29 cellular contexts compared by ENCODE assay signal in the genomic region with DNA sequence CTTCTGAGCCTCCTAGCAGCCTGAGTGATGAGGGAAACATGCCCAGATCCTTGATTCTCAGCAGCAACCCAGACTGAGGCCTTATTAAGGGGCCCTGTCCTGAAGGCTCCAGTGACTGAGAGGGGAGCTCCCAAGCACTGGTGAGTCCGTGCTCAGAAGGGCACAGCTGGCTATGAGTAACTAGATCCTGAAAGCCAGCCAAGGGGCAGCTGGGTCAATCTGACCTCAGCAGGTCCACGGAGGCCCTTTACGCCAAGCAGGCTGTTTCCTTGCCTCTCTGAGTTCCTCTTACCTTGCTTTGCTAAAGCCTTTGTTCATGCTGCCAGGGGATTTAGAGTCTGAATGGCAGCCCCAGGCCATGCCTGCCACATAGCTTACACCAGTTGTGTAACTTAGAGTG. TPM values are rescaled to one million over a fixed set of nuclear protein-coding genes. Genes with fewer than 3 reads are reported as not detected.
DNase-seq lines count a peak whose midpoint lies in the region; ATAC-seq, FAIRE-seq and TF ChIP-seq lines count a peak whose summit lies in the region.
"Had no signal": no experiment of that assay in that cellular context is flagged by ENCODE, and none has a peak within 500 bp of the region (broad histone marks: within the 10 kb centered on the region; RNA-seq: fewer than 3 reads in every experiment).

No MANE protein-coding gene starts in this region.

- no peaks in the 10 kb centered on the region for H3K36me3 Mint-ChIP-seq in HFFc6 (ENCODE audit: low read depth)
- H3K36me3 Mint-ChIP-seq: activated naive CD8-positive, alpha-beta T cell treated with anti-CD3 and anti-CD28 coated beads, Interleukin-2, amount 10 ng/mL, durations not matched to agents 7 days and 5 days; CD8-positive, alpha-beta T cell had no signal

- FAIRE-seq in RCC 7860 (lab: Jason Lieb, UNC): no peak
- FAIRE-seq: frontal cortex, keratinocyte, small intestine had no signal

- ATAC-seq in GM18858 (IDR thresholded peaks at IDR 0.05; ENCODE audit: unreplicated experiment) (no peak), GM18520 (IDR thresholded peaks at IDR 0.05; ENCODE audit: unreplicated experiment) (no peak)
- ATAC-seq: activated CD8-positive, alpha-beta T cell treated with anti-CD3 and anti-CD28 coated beads, Interleukin-2, amount 10 ng/mL, durations not matched to agents 7 days and 5 days; CD8-positive, alpha-beta T cell; esophagus mucosa; GM23338 had no signal

- no peaks in the 10 kb centered on the region for H3K9me3 Mint-ChIP-seq in HFFc6
- H3K9me3 Mint-ChIP-seq: activated naive CD8-positive, alpha-beta T cell treated with anti-CD3 and anti-CD28 coated beads, Interleukin-2, amount 10 ng/mL, durations not matched to agents 7 days and 5 days; CD8-positive, alpha-beta T cell; central memory CD8-positive, alpha-beta T cell; GM23338 had no signal

- H3K36me3 ChIP-seq in osteoblast (ENCODE audit: insufficient read depth, low read length): no peaks in the 10 kb centered on the region

- peak; percentile 24 for DNase-seq in HFFc6
- peak; percentile 4 for DNase-seq in RCC 7860 (ENCODE audit: low spot score)
- peak; percentile 64 for DNase-seq in fibroblast of mammary gland (ENCODE audit: low read depth)
- DNase-seq in osteoblast (ENCODE audit: insufficient read length, low spot score, missing footprints): peak; percentile 86
- DNase-seq in HuH-7 (ENCODE audit: low spot score): no peak
- no peak for DNase-seq in coronary artery (ENCODE audit: low spot score)
- DNase-seq: activated CD4-positive, CD25-positive, alpha-beta regulatory T cell treated with anti-CD3 and anti-CD28 coated beads, Interleukin-2, amount 50 U/mL, for 72 hours; activated CD8-positive, alpha-beta T cell treated with anti-CD3 and anti-CD28 coated beads, Interleukin-2, amount 10 ng/mL, durations not matched to agents 7 days and 5 days; activated effector memory CD4-positive, alpha-beta T cell treated with anti-CD3 and anti-CD28 coated beads, Interleukin-2, amount 50 U/mL, for 16 hours; activated naive CD8-positive, alpha-beta T cell treated with anti-CD3 and anti-CD28 coated beads, Interleukin-2, amount 10 ng/mL, durations not matched to agents 7 days and 5 days; AML-193; effector CD8-positive, alpha-beta T cell; mammary epithelial cell; NCI-H1048; NCI-H187 treated with DMSO at 0.1 percent for 48 hours; NCI-H748 treated with DMSO at 0.1 percent for 48 hours; nucleus accumbens; OCI-M1; small intestine; stimulated activated CD4-positive, alpha-beta T cell treated with anti-CD3 and anti-CD28 coated beads, Interleukin-1b, Interleukin-23, amount 100 ng/mL, for 48 hours; upper lobe of left lung had no signal

- H3K4me2 ChIP-seq in osteoblast (ENCODE audit: insufficient read depth, low read length): no peak overlapping the region
- H3K4me2 ChIP-seq: GM23338 had no signal

- no peaks in the 10 kb centered on the region for H3K27me3 ChIP-seq in osteoblast (ENCODE audit: insufficient read depth, low read length)
- H3K27me3 ChIP-seq: upper lobe of left lung had no signal

- H3K4me1 ChIP-seq in osteoblast (ENCODE audit: insufficient read depth, low read length): no peaks in the 10 kb centered on the region
- H3K4me1 ChIP-seq: upper lobe of left lung had no signal

- no peaks in the 10 kb centered on the region for H3K79me2 ChIP-seq in osteoblast (ENCODE audit: insufficient read depth, low read length)

- peaks cover 9% of the 10 kb centered on the region for H3K27me3 Mint-ChIP-seq in HFFc6 (ENCODE audit: insufficient read depth)
- H3K27me3 Mint-ChIP-seq: activated naive CD8-positive, alpha-beta T cell treated with anti-CD3 and anti-CD28 coated beads, Interleukin-2, amount 10 ng/mL, durations not matched to agents 7 days and 5 days; central memory CD8-positive, alpha-beta T cell had no signal

- H3K4me3 ChIP-seq in fibroblast of mammary gland (ENCODE audit: control insufficient read depth, low read depth, low read length): no peak overlapping the region
- no peak overlapping the region for H3K4me3 ChIP-seq in osteoblast (ENCODE audit: insufficient read depth, low read length)
- H3K4me3 ChIP-seq in coronary artery: no peak overlapping the region
- H3K4me3 ChIP-seq: GM23338, upper lobe of left lung had no signal

- TF ChIP-seq CTCF in HFFc6 (IDR thresholded peaks at IDR 0.05): no peak
- TF ChIP-seq CTCF in fibroblast of mammary gland (conservative IDR thresholded peaks at IDR 0.05; ENCODE audit: control insufficient read depth, insufficient read depth, low read depth, low read length): no peak
- TF ChIP-seq CTCF in osteoblast (IDR thresholded peaks at IDR 0.05; ENCODE audit: extremely low read depth, low read depth, low read length): no peak
- TF ChIP-seq CTCF in coronary artery (IDR thresholded peaks at IDR 0.05): no peak

- no peaks in the 10 kb centered on the region for H3K4me1 Mint-ChIP-seq in HFFc6 (ENCODE audit: low read depth)
- H3K4me1 Mint-ChIP-seq: activated naive CD8-positive, alpha-beta T cell treated with anti-CD3 and anti-CD28 coated beads, Interleukin-2, amount 10 ng/mL, durations not matched to agents 7 days and 5 days; GM23338 had no signal

- no peaks in the 10 kb centered on the region for H4K20me1 ChIP-seq in osteoblast (ENCODE audit: insufficient read depth, low read length)

- no peak overlapping the region for H3K4me3 Mint-ChIP-seq in HFFc6
- H3K4me3 Mint-ChIP-seq: activated CD8-positive, alpha-beta T cell treated with anti-CD3 and anti-CD28 coated beads, Interleukin-2, amount 10 ng/mL, durations not matched to agents 7 days and 5 days; activated naive CD8-positive, alpha-beta T cell treated with anti-CD3 and anti-CD28 coated beads, Interleukin-2, amount 10 ng/mL, durations not matched to agents 7 days and 5 days; CD8-positive, alpha-beta T cell; central memory CD8-positive, alpha-beta T cell; GM23338 had no signal

- no peaks in the 10 kb centered on the region for H3K9me3 ChIP-seq in osteoblast (ENCODE audit: low read depth, low read length)
- H3K9me3 ChIP-seq: upper lobe of left lung had no signal

- H2AFZ ChIP-seq in osteoblast (ENCODE audit: low read length): no peak overlapping the region
- H2AFZ ChIP-seq: GM23338 had no signal

- no peak overlapping the region for H3K27ac Mint-ChIP-seq in HFFc6
- H3K27ac Mint-ChIP-seq: activated CD8-positive, alpha-beta T cell treated with anti-CD3 and anti-CD28 coated beads, Interleukin-2, amount 10 ng/mL, durations not matched to agents 7 days and 5 days; activated naive CD8-positive, alpha-beta T cell treated with anti-CD3 and anti-CD28 coated beads, Interleukin-2, amount 10 ng/mL, durations not matched to agents 7 days and 5 days; CD8-positive, alpha-beta T cell; GM23338 had no signal

- H3K27ac ChIP-seq in osteoblast (ENCODE audit: low read depth, low read length) (no peak overlapping the region), coronary artery (no peak overlapping the region)
- H3K27ac ChIP-seq: upper lobe of left lung had no signal

RNA-seq across cellular contexts. Expression of gene MIEF1, which starts 19.3 kb away (rescaled TPM):
- 10 to 100 TPM; 26.4 to 32.8 (median 28.7) TPM for total RNA-seq in HFFc6 (2021; fragmentation: NEBNext Ultra II Directional; extraction: Animal tissue kit (Norgen Biotek cat#: 25700))
- total RNA-seq in osteoblast: 21.8 and 23.5 TPM in 2 replicates

RNA-seq across cellular contexts. Expression of gene MGAT3, which starts 26.0 kb away (rescaled TPM):
- total RNA-seq in HFFc6 (2021; fragmentation: NEBNext Ultra II Directional; extraction: Animal tissue kit (Norgen Biotek cat#: 25700)): not detected
- total RNA-seq in osteoblast: under 0.01 TPM in 1 of 2 replicates, not detected in the other

RNA-seq across cellular contexts. Expression of gene ATF4, which starts 37.6 kb away (rescaled TPM):
- total RNA-seq in HFFc6 (2021; fragmentation: NEBNext Ultra II Directional; extraction: Animal tissue kit (Norgen Biotek cat#: 25700)): 100 to 1,000 TPM; 227 to 271 (median 249) TPM
- 494 and 590 TPM in 2 replicates for total RNA-seq in osteoblast

RNA-seq across cellular contexts. Expression of gene RPS19BP1, which starts 49.8 kb away (rescaled TPM):
- total RNA-seq in HFFc6 (2021; fragmentation: NEBNext Ultra II Directional; extraction: Animal tissue kit (Norgen Biotek cat#: 25700)): 10 to 100 TPM; 60.5 to 85.5 (median 75.9) TPM
- total RNA-seq in osteoblast: 25.9 and 34.7 TPM in 2 replicates

Comparison
In these comparisons a context has a peak if more than half of its experiments do, and no peak if none do; other contexts are left out.
1. DNase-seq: peak in HFFc6 (single experiment), RCC 7860 (single experiment), fibroblast of mammary gland (single experiment) and osteoblast (single experiment); none in HuH-7 (single experiment) and coronary artery (single experiment).